1 cellular context compared by ENCODE assay signal in the genomic region with DNA sequence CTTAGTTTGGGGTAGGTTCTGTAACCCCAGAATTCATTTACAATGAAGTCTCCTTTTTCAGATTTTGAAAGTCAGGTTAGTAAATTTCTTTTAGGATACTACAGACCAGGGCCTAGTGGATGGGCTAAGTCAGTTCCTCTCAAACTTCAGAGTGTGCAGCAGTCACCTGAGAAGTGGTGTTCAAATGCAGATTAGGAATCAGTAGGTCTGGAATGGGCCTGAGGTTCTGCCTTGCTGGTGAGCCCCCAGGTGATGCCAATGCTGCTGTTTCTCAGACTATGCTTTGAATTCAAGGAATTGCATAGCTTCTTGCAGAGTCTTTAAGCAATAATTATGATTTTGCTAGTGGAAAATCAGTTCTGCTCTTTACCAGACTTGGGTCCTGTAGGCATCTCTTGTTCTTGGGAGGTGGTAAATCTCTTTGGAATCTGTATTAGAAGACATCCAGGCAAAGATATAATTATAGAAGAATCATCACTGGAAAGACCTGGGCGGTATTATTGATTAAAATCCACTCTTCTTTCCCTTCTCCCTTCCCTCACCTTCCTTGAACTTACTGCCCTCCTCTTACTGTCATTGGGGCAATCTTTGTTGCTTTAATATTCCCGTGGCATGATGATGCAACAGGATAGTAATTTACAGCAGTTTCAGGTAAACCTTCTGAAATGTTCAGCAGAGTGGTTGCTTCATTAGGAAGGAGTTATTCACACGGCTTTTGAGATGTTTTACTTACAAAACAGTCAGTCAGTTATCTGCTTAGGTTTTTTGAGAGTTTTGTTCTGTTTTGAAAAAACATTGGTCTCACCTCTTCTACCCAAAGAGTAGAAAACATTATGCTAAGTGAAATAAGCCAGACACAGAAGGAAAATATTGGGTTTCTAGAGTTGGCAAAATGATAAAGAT.
TF ChIP-seq lines count a peak whose summit lies in the region.

No MANE protein-coding gene starts in this region.

TF ChIP-seq in K562, 482 proteins besides CTCF, POLR2A, EP300 and RAD21 (continued from another document and continues in another):
- no peak for TF ChIP-seq NR2C2 (CRISPR knock-in tag; IDR thresholded peaks at IDR 0.05)
- TF ChIP-seq NR2C2 (tag; IDR thresholded peaks at IDR 0.05), result peak; percentile 34; the same call in 1 of the 2 replicates
- TF ChIP-seq STAG1 (CRISPR knock-in tag; IDR thresholded peaks at IDR 0.05; ENCODE audit: borderline replicate concordance), result no peak
- peak; percentile 42 for TF ChIP-seq HDAC3 (IDR thresholded peaks at IDR 0.05; ENCODE audit: borderline replicate concordance, partially characterized antibody)
- peak; percentile 40; the same call in 1 of the 2 replicates for TF ChIP-seq ARID1B (IDR thresholded peaks at IDR 0.05)
- TF ChIP-seq, protein P1, sequence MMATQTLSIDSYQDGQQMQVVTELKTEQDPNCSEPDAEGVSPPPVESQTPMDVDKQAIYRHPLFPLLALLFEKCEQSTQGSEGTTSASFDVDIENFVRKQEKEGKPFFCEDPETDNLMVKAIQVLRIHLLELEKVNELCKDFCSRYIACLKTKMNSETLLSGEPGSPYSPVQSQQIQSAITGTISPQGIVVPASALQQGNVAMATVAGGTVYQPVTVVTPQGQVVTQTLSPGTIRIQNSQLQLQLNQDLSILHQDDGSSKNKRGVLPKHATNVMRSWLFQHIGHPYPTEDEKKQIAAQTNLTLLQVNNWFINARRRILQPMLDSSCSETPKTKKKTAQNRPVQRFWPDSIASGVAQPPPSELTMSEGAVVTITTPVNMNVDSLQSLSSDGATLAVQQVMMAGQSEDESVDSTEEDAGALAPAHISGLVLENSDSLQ (IDR thresholded peaks at IDR 0.05), result peak; percentile 28; the same call in 1 of the 2 replicates
- TF ChIP-seq ZC3H4 (CRISPR knock-in tag; IDR thresholded peaks at IDR 0.05; ENCODE audit: borderline replicate concordance), result no peak
- TF ChIP-seq ZKSCAN8 (CRISPR knock-in tag; IDR thresholded peaks at IDR 0.05), result peak; percentile 27; the same call in 1 of the 2 replicates
- TF ChIP-seq TCF7L2 (IDR thresholded peaks at IDR 0.05; ENCODE audit: low read depth, low read length), result no peak
- TF ChIP-seq CCNT2 (IDR thresholded peaks at IDR 0.05; ENCODE audit: borderline replicate concordance, extremely low read depth, insufficient read length, low read depth, low read length), result no peak
- TF ChIP-seq ATF7 (IDR thresholded peaks at IDR 0.05), result peak; percentile 92
- TF ChIP-seq, protein P2, sequence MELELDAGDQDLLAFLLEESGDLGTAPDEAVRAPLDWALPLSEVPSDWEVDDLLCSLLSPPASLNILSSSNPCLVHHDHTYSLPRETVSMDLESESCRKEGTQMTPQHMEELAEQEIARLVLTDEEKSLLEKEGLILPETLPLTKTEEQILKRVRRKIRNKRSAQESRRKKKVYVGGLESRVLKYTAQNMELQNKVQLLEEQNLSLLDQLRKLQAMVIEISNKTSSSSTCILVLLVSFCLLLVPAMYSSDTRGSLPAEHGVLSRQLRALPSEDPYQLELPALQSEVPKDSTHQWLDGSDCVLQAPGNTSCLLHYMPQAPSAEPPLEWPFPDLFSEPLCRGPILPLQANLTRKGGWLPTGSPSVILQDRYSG (tag; conservative IDR thresholded peaks at IDR 0.05; ENCODE audit: low read depth), result no peak
- TF ChIP-seq, protein P3, sequence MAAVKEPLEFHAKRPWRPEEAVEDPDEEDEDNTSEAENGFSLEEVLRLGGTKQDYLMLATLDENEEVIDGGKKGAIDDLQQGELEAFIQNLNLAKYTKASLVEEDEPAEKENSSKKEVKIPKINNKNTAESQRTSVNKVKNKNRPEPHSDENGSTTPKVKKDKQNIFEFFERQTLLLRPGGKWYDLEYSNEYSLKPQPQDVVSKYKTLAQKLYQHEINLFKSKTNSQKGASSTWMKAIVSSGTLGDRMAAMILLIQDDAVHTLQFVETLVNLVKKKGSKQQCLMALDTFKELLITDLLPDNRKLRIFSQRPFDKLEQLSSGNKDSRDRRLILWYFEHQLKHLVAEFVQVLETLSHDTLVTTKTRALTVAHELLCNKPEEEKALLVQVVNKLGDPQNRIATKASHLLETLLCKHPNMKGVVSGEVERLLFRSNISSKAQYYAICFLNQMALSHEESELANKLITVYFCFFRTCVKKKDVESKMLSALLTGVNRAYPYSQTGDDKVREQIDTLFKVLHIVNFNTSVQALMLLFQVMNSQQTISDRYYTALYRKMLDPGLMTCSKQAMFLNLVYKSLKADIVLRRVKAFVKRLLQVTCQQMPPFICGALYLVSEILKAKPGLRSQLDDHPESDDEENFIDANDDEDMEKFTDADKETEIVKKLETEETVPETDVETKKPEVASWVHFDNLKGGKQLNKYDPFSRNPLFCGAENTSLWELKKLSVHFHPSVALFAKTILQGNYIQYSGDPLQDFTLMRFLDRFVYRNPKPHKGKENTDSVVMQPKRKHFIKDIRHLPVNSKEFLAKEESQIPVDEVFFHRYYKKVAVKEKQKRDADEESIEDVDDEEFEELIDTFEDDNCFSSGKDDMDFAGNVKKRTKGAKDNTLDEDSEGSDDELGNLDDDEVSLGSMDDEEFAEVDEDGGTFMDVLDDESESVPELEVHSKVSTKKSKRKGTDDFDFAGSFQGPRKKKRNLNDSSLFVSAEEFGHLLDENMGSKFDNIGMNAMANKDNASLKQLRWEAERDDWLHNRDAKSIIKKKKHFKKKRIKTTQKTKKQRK (IDR thresholded peaks at IDR 0.05; ENCODE audit: borderline replicate concordance, low read depth, low read length), result no peak
- TF ChIP-seq PHTF2 (CRISPR knock-in tag; IDR thresholded peaks at IDR 0.05), result no peak
- peak; percentile 6; the same call in 1 of the 2 replicates for TF ChIP-seq HIVEP1 (CRISPR knock-in tag; IDR thresholded peaks at IDR 0.05)
- no peak for TF ChIP-seq FOXA3 (CRISPR knock-in tag; conservative IDR thresholded peaks at IDR 0.05 in 1 of 2, IDR thresholded peaks at IDR 0.05 in 1 of 2)
- peak; percentile 60; the same call in 1 of the 2 replicates for TF ChIP-seq DMBX1 (CRISPR knock-in tag; IDR thresholded peaks at IDR 0.05; ENCODE audit: borderline replicate concordance)
- TF ChIP-seq STAT5A (IDR thresholded peaks at IDR 0.05; ENCODE audit: borderline replicate concordance, low read length), result no peak
- TF ChIP-seq ETV1 (tag; conservative IDR thresholded peaks at IDR 0.05; ENCODE audit: low read depth), result peak; percentile 59; the same call in 1 of the 2 replicates
- no peak for TF ChIP-seq ARHGAP35 (IDR thresholded peaks at IDR 0.05; ENCODE audit: partially characterized antibody)
- TF ChIP-seq, protein P4, sequence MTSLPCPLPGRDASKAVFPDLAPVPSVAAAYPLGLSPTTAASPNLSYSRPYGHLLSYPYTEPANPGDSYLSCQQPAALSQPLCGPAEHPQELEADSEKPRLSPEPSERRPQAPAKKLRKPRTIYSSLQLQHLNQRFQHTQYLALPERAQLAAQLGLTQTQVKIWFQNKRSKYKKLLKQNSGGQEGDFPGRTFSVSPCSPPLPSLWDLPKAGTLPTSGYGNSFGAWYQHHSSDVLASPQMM (CRISPR knock-in tag; IDR thresholded peaks at IDR 0.05), result no peak
- TF ChIP-seq TRIM24 (IDR thresholded peaks at IDR 0.05), result peak; percentile 78 to 93; a peak in 2 of 4 replicates
- no peak for TF ChIP-seq HEY1 (CRISPR knock-in tag; IDR thresholded peaks at IDR 0.05; ENCODE audit: borderline replicate concordance)
- TF ChIP-seq KAT8 (IDR thresholded peaks at IDR 0.05; ENCODE audit: low read depth), result no peak
- no peak for TF ChIP-seq PRMT5 (CRISPR knock-in tag; IDR thresholded peaks at IDR 0.05)
- no peak for TF ChIP-seq GTF2E2 (tag; IDR thresholded peaks at IDR 0.05)
- no peak for TF ChIP-seq HSF4 (CRISPR knock-in tag; IDR thresholded peaks at IDR 0.05; ENCODE audit: borderline replicate concordance)
- TF ChIP-seq, protein P5, sequence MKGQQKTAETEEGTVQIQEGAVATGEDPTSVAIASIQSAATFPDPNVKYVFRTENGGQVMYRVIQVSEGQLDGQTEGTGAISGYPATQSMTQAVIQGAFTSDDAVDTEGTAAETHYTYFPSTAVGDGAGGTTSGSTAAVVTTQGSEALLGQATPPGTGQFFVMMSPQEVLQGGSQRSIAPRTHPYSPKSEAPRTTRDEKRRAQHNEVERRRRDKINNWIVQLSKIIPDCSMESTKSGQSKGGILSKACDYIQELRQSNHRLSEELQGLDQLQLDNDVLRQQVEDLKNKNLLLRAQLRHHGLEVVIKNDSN (CRISPR knock-in tag; IDR thresholded peaks at IDR 0.05), result no peak
- TF ChIP-seq, protein P6, sequence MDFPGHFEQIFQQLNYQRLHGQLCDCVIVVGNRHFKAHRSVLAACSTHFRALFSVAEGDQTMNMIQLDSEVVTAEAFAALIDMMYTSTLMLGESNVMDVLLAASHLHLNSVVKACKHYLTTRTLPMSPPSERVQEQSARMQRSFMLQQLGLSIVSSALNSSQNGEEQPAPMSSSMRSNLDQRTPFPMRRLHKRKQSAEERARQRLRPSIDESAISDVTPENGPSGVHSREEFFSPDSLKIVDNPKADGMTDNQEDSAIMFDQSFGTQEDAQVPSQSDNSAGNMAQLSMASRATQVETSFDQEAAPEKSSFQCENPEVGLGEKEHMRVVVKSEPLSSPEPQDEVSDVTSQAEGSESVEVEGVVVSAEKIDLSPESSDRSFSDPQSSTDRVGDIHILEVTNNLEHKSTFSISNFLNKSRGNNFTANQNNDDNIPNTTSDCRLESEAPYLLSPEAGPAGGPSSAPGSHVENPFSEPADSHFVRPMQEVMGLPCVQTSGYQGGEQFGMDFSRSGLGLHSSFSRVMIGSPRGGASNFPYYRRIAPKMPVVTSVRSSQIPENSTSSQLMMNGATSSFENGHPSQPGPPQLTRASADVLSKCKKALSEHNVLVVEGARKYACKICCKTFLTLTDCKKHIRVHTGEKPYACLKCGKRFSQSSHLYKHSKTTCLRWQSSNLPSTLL (IDR thresholded peaks at IDR 0.05), result no peak
- TF ChIP-seq, protein P7, sequence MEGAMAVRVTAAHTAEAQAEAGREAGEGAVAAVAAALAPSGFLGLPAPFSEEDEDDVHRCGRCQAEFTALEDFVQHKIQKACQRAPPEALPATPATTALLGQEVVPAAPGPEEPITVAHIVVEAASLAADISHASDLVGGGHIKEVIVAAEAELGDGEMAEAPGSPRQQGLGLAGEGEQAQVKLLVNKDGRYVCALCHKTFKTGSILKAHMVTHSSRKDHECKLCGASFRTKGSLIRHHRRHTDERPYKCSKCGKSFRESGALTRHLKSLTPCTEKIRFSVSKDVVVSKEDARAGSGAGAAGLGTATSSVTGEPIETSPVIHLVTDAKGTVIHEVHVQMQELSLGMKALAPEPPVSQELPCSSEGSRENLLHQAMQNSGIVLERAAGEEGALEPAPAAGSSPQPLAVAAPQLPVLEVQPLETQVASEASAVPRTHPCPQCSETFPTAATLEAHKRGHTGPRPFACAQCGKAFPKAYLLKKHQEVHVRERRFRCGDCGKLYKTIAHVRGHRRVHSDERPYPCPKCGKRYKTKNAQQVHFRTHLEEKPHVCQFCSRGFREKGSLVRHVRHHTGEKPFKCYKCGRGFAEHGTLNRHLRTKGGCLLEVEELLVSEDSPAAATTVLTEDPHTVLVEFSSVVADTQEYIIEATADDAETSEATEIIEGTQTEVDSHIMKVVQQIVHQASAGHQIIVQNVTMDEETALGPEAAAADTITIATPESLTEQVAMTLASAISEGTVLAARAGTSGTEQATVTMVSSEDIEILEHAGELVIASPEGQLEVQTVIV (CRISPR knock-in tag; IDR thresholded peaks at IDR 0.05; ENCODE audit: borderline replicate concordance), result no peak
- no peak for TF ChIP-seq CREM (IDR thresholded peaks at IDR 0.05; ENCODE audit: low read depth)
- TF ChIP-seq KDM5B (IDR thresholded peaks at IDR 0.05; ENCODE audit: insufficient replicate concordance, low read depth, low read length), result no peak
- TF ChIP-seq, protein P8, sequence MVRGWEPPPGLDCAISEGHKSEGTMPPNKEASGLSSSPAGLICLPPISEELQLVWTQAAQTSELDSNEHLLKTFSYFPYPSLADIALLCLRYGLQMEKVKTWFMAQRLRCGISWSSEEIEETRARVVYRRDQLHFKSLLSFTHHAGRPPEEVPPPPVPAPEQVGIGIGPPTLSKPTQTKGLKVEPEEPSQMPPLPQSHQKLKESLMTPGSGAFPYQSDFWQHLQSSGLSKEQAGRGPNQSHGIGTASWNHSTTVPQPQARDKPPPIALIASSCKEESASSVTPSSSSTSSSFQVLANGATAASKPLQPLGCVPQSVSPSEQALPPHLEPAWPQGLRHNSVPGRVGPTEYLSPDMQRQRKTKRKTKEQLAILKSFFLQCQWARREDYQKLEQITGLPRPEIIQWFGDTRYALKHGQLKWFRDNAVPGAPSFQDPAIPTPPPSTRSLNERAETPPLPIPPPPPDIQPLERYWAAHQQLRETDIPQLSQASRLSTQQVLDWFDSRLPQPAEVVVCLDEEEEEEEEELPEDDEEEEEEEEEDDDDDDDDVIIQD (CRISPR knock-in tag; IDR thresholded peaks at IDR 0.05), result no peak
- TF ChIP-seq, protein P9, sequence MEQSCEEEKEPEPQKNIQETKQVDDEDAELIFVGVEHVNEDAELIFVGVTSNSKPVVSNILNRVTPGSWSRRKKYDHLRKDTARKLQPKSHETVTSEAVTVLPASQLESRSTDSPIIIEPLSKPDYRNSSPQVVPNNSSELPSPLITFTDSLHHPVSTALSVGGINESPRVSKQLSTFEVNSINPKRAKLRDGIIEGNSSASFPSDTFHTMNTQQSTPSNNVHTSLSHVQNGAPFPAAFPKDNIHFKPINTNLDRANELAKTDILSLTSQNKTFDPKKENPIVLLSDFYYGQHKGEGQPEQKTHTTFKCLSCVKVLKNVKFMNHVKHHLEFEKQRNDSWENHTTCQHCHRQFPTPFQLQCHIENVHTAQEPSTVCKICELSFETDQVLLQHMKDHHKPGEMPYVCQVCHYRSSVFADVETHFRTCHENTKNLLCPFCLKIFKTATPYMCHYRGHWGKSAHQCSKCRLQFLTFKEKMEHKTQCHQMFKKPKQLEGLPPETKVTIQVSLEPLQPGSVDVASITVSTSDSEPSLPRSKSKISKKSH (CRISPR knock-in tag; IDR thresholded peaks at IDR 0.05), result no peak
- TF ChIP-seq RAD51 (IDR thresholded peaks at IDR 0.05; ENCODE audit: borderline replicate concordance, low read depth), result no peak
- no peak for TF ChIP-seq ZNF224 (CRISPR knock-in tag; IDR thresholded peaks at IDR 0.05)
- no peak for TF ChIP-seq ZFP36 (IDR thresholded peaks at IDR 0.05; ENCODE audit: low read depth, low read length, partially characterized antibody)
- TF ChIP-seq SLC30A9 (CRISPR knock-in tag; IDR thresholded peaks at IDR 0.05), result no peak
- TF ChIP-seq NBN (IDR thresholded peaks at IDR 0.05; ENCODE audit: low read depth), result peak; percentile 40; the same call in 1 of the 2 replicates
- TF ChIP-seq ZNF239 (CRISPR knock-in tag; IDR thresholded peaks at IDR 0.05), result no peak
- no peak for TF ChIP-seq BMI1 (IDR thresholded peaks at IDR 0.05; ENCODE audit: low read length)
- no peak for TF ChIP-seq ESRRB (CRISPR knock-in tag; IDR thresholded peaks at IDR 0.05; ENCODE audit: borderline replicate concordance)
- TF ChIP-seq ZNF134 (CRISPR knock-in tag; conservative IDR thresholded peaks at IDR 0.05), result no peak
- TF ChIP-seq CC2D1A (IDR thresholded peaks at IDR 0.05), result no peak
- TF ChIP-seq HNRNPH1 (optimal IDR thresholded peaks at IDR 0.05; ENCODE audit: low read depth, low read length), result no peak
- TF ChIP-seq NFIC (IDR thresholded peaks at IDR 0.05), result no peak
- no peak for TF ChIP-seq ZNF174 (CRISPR knock-in tag; IDR thresholded peaks at IDR 0.05)
- TF ChIP-seq RCOR1 (IDR thresholded peaks at IDR 0.05; ENCODE audit: borderline replicate concordance in 1 of 2, low read depth in 2 of 2, low read length in 2 of 2), result 0 out of 4 replicates have a peak, but pooled peaks of 1 of the 2 experiments have one; percentile 55
- no peak for TF ChIP-seq MYNN (IDR thresholded peaks at IDR 0.05)
- TF ChIP-seq MYNN (CRISPR knock-in tag; IDR thresholded peaks at IDR 0.05), result no peak
- TF ChIP-seq ZEB2 (IDR thresholded peaks at IDR 0.05), result peak; percentile 95
